In genomic region chr14:71742491-71742890, GRCh38 we compare ENCODE assay signal across 19 cellular contexts.
"Had no signal": no experiment of that assay in that cellular context is flagged by ENCODE, and none has a peak within 500 bp of the region (broad histone marks: within the 10 kb centered on the region; RNA-seq: fewer than 3 reads in every experiment).

No MANE protein-coding gene starts in this region.

- H3K4me3 ChIP-seq: dorsolateral prefrontal cortex, heart left ventricle, psoas muscle, stomach, thoracic aorta, transverse colon had no signal

- H3K27me3 ChIP-seq: dorsolateral prefrontal cortex, heart left ventricle, stomach, transverse colon had no signal

- H3K4me1 ChIP-seq: psoas muscle, stomach had no signal

- H2AFZ ChIP-seq: parathyroid adenoma had no signal

- H3K79me2 ChIP-seq: parathyroid adenoma had no signal

- H3K36me3 ChIP-seq: thoracic aorta, transverse colon had no signal

- H3K9ac ChIP-seq: parathyroid adenoma had no signal

- H3K9me3 ChIP-seq: psoas muscle, transverse colon had no signal

- DNase-seq: cortex of kidney; dorsolateral prefrontal cortex; effector CD8-positive, alpha-beta T cell; heart left ventricle; hippocampal formation; kidney glomerular epithelial cell; mesendoderm; naive B cell; occipital lobe; psoas muscle; retina; stimulated activated CD4-positive, alpha-beta T cell treated with anti-CD3 and anti-CD28 coated beads, Interleukin-2, amount 100 ng/mL, for 24 hours; stimulated activated CD4-positive, alpha-beta T cell treated with anti-CD3 and anti-CD28 coated beads, Interleukin-4, amount 100 ng/mL, for 4 hours; stimulated activated naive CD4-positive, alpha-beta T cell; stomach; substantia nigra; transverse colon had no signal

- H3K27ac ChIP-seq: dorsolateral prefrontal cortex, heart left ventricle, parathyroid adenoma, psoas muscle, stomach, thoracic aorta, transverse colon had no signal
